ENCODE assay signal across 12 cellular contexts in the genomic region with DNA sequence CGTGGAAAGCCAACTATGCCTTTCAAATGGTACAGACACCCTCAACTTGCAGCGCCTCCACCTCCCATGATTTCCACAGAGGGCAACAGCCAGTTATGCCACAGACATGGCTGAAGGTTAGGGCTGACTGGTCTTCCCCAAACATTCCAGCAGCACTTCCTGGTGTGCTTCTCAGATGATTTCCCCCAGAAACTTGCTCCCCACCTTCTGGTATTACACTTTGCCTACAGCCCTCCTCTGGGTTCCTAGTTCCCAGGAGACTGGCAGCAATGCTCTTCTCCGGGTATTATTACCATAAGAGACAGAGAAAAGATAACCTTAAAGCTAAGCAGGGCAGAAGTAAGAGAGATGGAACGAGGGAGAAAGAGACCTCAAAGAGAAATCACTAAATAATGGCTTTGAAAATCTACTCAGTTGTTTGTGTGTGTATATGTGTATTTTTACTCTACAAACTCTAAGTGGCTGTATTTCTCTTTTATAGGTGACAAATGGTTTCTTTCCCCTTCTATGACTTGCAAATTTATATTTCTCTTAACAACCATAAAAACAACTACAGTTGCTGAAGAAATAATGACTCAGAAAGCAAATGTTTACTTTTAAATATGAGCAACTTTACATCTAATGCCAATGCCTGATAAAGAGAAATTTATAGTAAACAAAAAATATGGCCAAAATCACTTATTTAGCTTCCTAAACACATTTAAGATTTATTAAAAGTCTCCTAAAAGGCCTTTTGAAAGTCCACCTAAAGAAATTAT.
DNase-seq lines count a peak whose midpoint lies in the region; ATAC-seq and TF ChIP-seq lines count a peak whose summit lies in the region.
"Had no signal": no experiment of that assay in that cellular context is flagged by ENCODE, and none has a peak within 500 bp of the region (broad histone marks: within the 10 kb centered on the region; RNA-seq: fewer than 3 reads in every experiment).

No MANE protein-coding gene starts in this region.

- WGBS in sigmoid colon, 2 donors = 85 to 88% methylated on average over 4 of the region's 4 CpGs

- DNase-seq in HCEC 1CT (peak; percentile 58), RWPE2 (ENCODE audit: low spot score) (no peak), fibroblast of mammary gland (ENCODE audit: low read depth) (peak; percentile 31), sigmoid colon (no peak), NCI-H2081 treated with DMSO at 0.1 percent for 48 hours (lab: John Stamatoyannopoulos, UW) (no peak), midbrain (lab: John Stamatoyannopoulos, UW) (no peak), Ammon's horn (ENCODE audit: low spot score) (no peak)
- DNase-seq: activated T-cell treated with anti-CD3 and anti-CD28 coated beads, Interleukin-2, amount 50 U/mL, for 72 hours; erythroblast; islet precursor cell; Right ventricle myocardium superior had no signal

- TF ChIP-seq POLR2A in sigmoid colon (IDR thresholded peaks at IDR 0.05) = no peak

- no peak overlapping the region for H3K4me3 ChIP-seq in RWPE2 (ENCODE audit: severe bottlenecking)
- H3K4me3 ChIP-seq in fibroblast of mammary gland (ENCODE audit: control insufficient read depth, low read depth, low read length) = no peak overlapping the region
- no peak overlapping the region for H3K4me3 ChIP-seq in sigmoid colon

- no peak for TF ChIP-seq EP300 in sigmoid colon (IDR thresholded peaks at IDR 0.05)

- H3K9me3 ChIP-seq in RWPE2 (ENCODE audit: severe bottlenecking) = no peaks in the 10 kb centered on the region
- no peaks in the 10 kb centered on the region for H3K9me3 ChIP-seq in sigmoid colon

- H3K27me3 ChIP-seq in RWPE2 (ENCODE audit: insufficient read depth, poor library complexity, severe bottlenecking) (no peaks in the 10 kb centered on the region), sigmoid colon (no peaks in the 10 kb centered on the region)

- intact Hi-C loops in sigmoid colon (cut with DNase I) = no loop called here

- TF ChIP-seq CTCF in RWPE2 (IDR thresholded peaks at IDR 0.05; ENCODE audit: poor library complexity, severe bottlenecking) (no peak), fibroblast of mammary gland (conservative IDR thresholded peaks at IDR 0.05; ENCODE audit: control insufficient read depth, insufficient read depth, low read depth, low read length) (no peak), sigmoid colon (IDR thresholded peaks at IDR 0.05) (no peak)

- H3K27ac ChIP-seq in RWPE2 (ENCODE audit: poor library complexity, severe bottlenecking) (peak overlapping the region; percentile 75), sigmoid colon (peak overlapping the region in 3 of 4 donors; percentile 5 to 50 (median 48))
- H3K27ac ChIP-seq: KMS-11 had no signal

- H3K4me1 ChIP-seq in RWPE2 (ENCODE audit: insufficient read depth, poor library complexity, severe bottlenecking) (peaks cover 55% of the 10 kb centered on the region), sigmoid colon (peaks cover 0 to 82% (median 51%) of the 10 kb centered on the region in 4 donors)

- ATAC-seq in RWPE2 (ENCODE audit: low read depth) = peak; percentile 17; the same call in 1 of the 3 replicates

- H3K36me3 ChIP-seq in RWPE2 (ENCODE audit: low read depth) (peaks cover 3% of the 10 kb centered on the region; the same call in 1 of the 2 replicates), sigmoid colon (no peaks in the 10 kb centered on the region)

Comparison
In these comparisons a context has a peak if more than half of its experiments do, and no peak if none do; other contexts are left out.
1. DNase-seq: peak in HCEC 1CT (single experiment) and fibroblast of mammary gland (single experiment); none in RWPE2 (single experiment), sigmoid colon (single experiment), NCI-H2081 treated with DMSO at 0.1 percent for 48 hours (single experiment), midbrain (single experiment) and Ammon's horn (single experiment).